ENCODE assay signal across 9 cellular contexts in genomic region chr11:69337211-69337721, GRCh38. TPM values are rescaled to one million over a fixed set of nuclear protein-coding genes. Genes with fewer than 3 reads are reported as not detected.
A peak's percentile ranks its signal among the peaks of the same experiment; 100 is the strongest.
DNase-seq lines count a peak whose midpoint lies in the region; ATAC-seq and TF ChIP-seq lines count a peak whose summit lies in the region.
"Had no signal": no experiment of that assay in that cellular context is flagged by ENCODE, and none has a peak within 500 bp of the region (broad histone marks: within the 10 kb centered on the region; RNA-seq: fewer than 3 reads in every experiment).

No MANE protein-coding gene starts in this region.

- H3K27ac Mint-ChIP-seq in activated CD8-positive, alpha-beta T cell treated with anti-CD3 and anti-CD28 coated beads, Interleukin-2, amount 10 ng/mL, durations not matched to agents 7 days and 5 days, result peak overlapping the region; percentile 79
- no peak overlapping the region for H3K27ac Mint-ChIP-seq in endothelial cell (ENCODE audit: unreplicated experiment)

- ATAC-seq in HG02938 (IDR thresholded peaks at IDR 0.05; ENCODE audit: unreplicated experiment) (peak; percentile 75), left lobe of liver (no peak), HG02763 (IDR thresholded peaks at IDR 0.05; ENCODE audit: unreplicated experiment) (no peak), HG03280 (IDR thresholded peaks at IDR 0.05; ENCODE audit: unreplicated experiment) (no peak)
- peak; percentile 90 for ATAC-seq in activated CD8-positive, alpha-beta T cell treated with anti-CD3 and anti-CD28 coated beads, Interleukin-2, amount 10 ng/mL, durations not matched to agents 7 days and 5 days

- peaks cover 10% of the 10 kb centered on the region for H3K27me3 Mint-ChIP-seq in activated CD8-positive, alpha-beta T cell treated with anti-CD3 and anti-CD28 coated beads, Interleukin-2, amount 10 ng/mL, durations not matched to agents 7 days and 5 days (ENCODE audit: low read depth)
- peaks cover 1% of the 10 kb centered on the region for H3K27me3 Mint-ChIP-seq in endothelial cell (ENCODE audit: unreplicated experiment)

- peaks cover 37% of the 10 kb centered on the region for H3K4me1 Mint-ChIP-seq in activated CD8-positive, alpha-beta T cell treated with anti-CD3 and anti-CD28 coated beads, Interleukin-2, amount 10 ng/mL, durations not matched to agents 7 days and 5 days (ENCODE audit: low read depth)
- H3K4me1 Mint-ChIP-seq in endothelial cell (ENCODE audit: unreplicated experiment), result no peaks in the 10 kb centered on the region

- CTCF ChIA-PET in activated CD8-positive, alpha-beta T cell treated with anti-CD3 and anti-CD28 coated beads, Interleukin-2, amount 10 ng/mL, durations not matched to agents 7 days and 5 days (lab: Charles Lee), result no interaction called here

- POLR2A ChIA-PET in activated CD8-positive, alpha-beta T cell treated with anti-CD3 and anti-CD28 coated beads, Interleukin-2, amount 10 ng/mL, durations not matched to agents 7 days and 5 days (lab: Charles Lee), result interaction anchor here (1.1 to 1.2 kb wide), 2 partner anchors 41 to 158 kb away, joined by 3 to 4 read pairs; no protein-coding TSS in a partner anchor

- peak overlapping the region; percentile 35 for H3K4me3 Mint-ChIP-seq in activated CD8-positive, alpha-beta T cell treated with anti-CD3 and anti-CD28 coated beads, Interleukin-2, amount 10 ng/mL, durations not matched to agents 7 days and 5 days
- no peak overlapping the region for H3K4me3 Mint-ChIP-seq in endothelial cell (ENCODE audit: unreplicated experiment)

- no peak for TF ChIP-seq CTCF in endothelial cell (IDR thresholded peaks at IDR 0.05; ENCODE audit: unreplicated experiment)

- peaks cover 10% of the 10 kb centered on the region for H3K9me3 Mint-ChIP-seq in activated CD8-positive, alpha-beta T cell treated with anti-CD3 and anti-CD28 coated beads, Interleukin-2, amount 10 ng/mL, durations not matched to agents 7 days and 5 days (ENCODE audit: insufficient read depth)
- H3K9me3 Mint-ChIP-seq in endothelial cell (ENCODE audit: unreplicated experiment), result no peaks in the 10 kb centered on the region

- DNase-seq in COLO668 (lab: John Stamatoyannopoulos, UW; ENCODE audit: unreplicated experiment), result peak; percentile 0
- DNase-seq in activated CD8-positive, alpha-beta T cell treated with anti-CD3 and anti-CD28 coated beads, Interleukin-2, amount 10 ng/mL, durations not matched to agents 7 days and 5 days, result peak; percentile 58
- DNase-seq in left lobe of liver (ENCODE audit: low spot score), result peak; percentile 22
- DNase-seq in endothelial cell (ENCODE audit: low spot score), result no peak
- DNase-seq in NCI-H1048 (lab: John Stamatoyannopoulos, UW), result no peak

- peaks cover 2% of the 10 kb centered on the region for H3K36me3 Mint-ChIP-seq in activated CD8-positive, alpha-beta T cell treated with anti-CD3 and anti-CD28 coated beads, Interleukin-2, amount 10 ng/mL, durations not matched to agents 7 days and 5 days (ENCODE audit: low read depth)
- H3K36me3 Mint-ChIP-seq in endothelial cell (ENCODE audit: low read depth, unreplicated experiment), result peaks cover 5% of the 10 kb centered on the region

RNA-seq across cellular contexts. Expression of gene MYEOV, which starts 43.3 kb away (rescaled TPM):
- not detected for total RNA-seq in activated CD8-positive, alpha-beta T cell treated with anti-CD3 and anti-CD28 coated beads, Interleukin-2, amount 10 ng/mL, durations not matched to agents 7 days and 5 days
- total RNA-seq in left lobe of liver (0.78 TPM), endothelial cell (ENCODE audit: unreplicated experiment) (not detected)
- total RNA-seq: myocyte had no signal

Comparison
In these comparisons a context has a peak if more than half of its experiments do, and no peak if none do; other contexts are left out.
1. DNase-seq: peak in COLO668 (single experiment), activated CD8-positive, alpha-beta T cell treated with anti-CD3 and anti-CD28 coated beads, Interleukin-2, amount 10 ng/mL, durations not matched to agents 7 days and 5 days (single experiment) and left lobe of liver (single experiment); none in endothelial cell (single experiment) and NCI-H1048 (single experiment).
2. ATAC-seq: peak in HG02938 (single experiment) and activated CD8-positive, alpha-beta T cell treated with anti-CD3 and anti-CD28 coated beads, Interleukin-2, amount 10 ng/mL, durations not matched to agents 7 days and 5 days (single experiment); none in left lobe of liver (single experiment), HG02763 (single experiment) and HG03280 (single experiment).